ENCODE assay signal across 10 cellular contexts in the genomic region with DNA sequence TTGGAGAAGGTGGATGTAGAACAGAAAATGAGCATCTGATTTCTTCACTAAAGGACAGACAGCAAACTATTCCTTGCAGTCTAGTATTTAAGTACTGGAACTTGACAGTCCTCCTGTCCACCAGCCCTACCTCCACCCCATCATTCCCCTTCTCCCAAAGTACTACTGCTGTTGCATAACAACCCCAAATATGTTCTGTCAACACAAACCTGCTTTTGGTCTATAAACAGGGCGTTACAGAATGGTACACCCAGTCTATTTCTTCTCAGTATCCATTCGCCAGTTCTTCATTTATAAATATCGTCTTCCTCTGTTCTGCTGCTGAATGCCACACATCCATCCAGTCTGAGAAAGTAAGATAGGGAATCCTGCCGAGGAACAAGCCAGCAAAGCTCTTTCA. TPM values are rescaled to one million over a fixed set of nuclear protein-coding genes. Genes with fewer than 3 reads are reported as not detected.
"Had no signal": no experiment of that assay in that cellular context is flagged by ENCODE, and none has a peak within 500 bp of the region (broad histone marks: within the 10 kb centered on the region; RNA-seq: fewer than 3 reads in every experiment).

No MANE protein-coding gene starts in this region.

- H3K27ac ChIP-seq: GM23248, HL-60 had no signal

- H3K27ac Mint-ChIP-seq: HFFc6 had no signal

- ATAC-seq: HCT116, K562 had no signal

- H3K4me3 ChIP-seq: GM23248, HAP-1, K562 had no signal

- H2AFZ ChIP-seq: GM23248 had no signal

- H3K9ac ChIP-seq: GM23248 had no signal

- H3K9me3 Mint-ChIP-seq: HFFc6 had no signal

- H3K4me1 ChIP-seq: HAP-1 had no signal

- H3K9me3 ChIP-seq: HAP-1 had no signal

- H3K4me3 Mint-ChIP-seq: HFFc6 had no signal

- DNase-seq: GM23248, GOT3, H7, HFFc6, IMR-90 had no signal

RNA-seq across cellular contexts. Expression of gene SLC22A1, which starts 27.7 kb away (rescaled TPM):
- total RNA-seq: GM23248, H4, IMR-90 had no signal
- polyA plus RNA-seq: GM23248 had no signal
